In genomic region chr9:109730228-109730627, GRCh38 we compare ENCODE assay signal across 17 cellular contexts. TPM values are rescaled to one million over a fixed set of nuclear protein-coding genes. Genes with fewer than 3 reads are reported as not detected.
DNase-seq lines count a peak whose midpoint lies in the region; ATAC-seq, FAIRE-seq and TF ChIP-seq lines count a peak whose summit lies in the region.
"Had no signal": no experiment of that assay in that cellular context is flagged by ENCODE, and none has a peak within 500 bp of the region (broad histone marks: within the 10 kb centered on the region; RNA-seq: fewer than 3 reads in every experiment).

No MANE protein-coding gene starts in this region.

- H3K9me3 ChIP-seq in mammary epithelial cell (replicated peaks; ENCODE audit: insufficient read depth, low read length) (no peaks in the 10 kb centered on the region), small intestine (ENCODE audit: control insufficient read depth, low read depth) (no peaks in the 10 kb centered on the region)
- H3K9me3 ChIP-seq: adrenal gland, esophagus squamous epithelium, neutrophil had no signal

- ATAC-seq in left cardiac atrium, result no peak
- ATAC-seq: CD8-positive, alpha-beta T cell; Panc1 had no signal

- in situ Hi-C loops in mammary epithelial cell (cut with MboI; ENCODE audit: low sequenced_read_pairs in 2 of 2), result no loop called here

- WGBS in mammary epithelial cell (ENCODE audit: low coverage, missing lambda C conversion rate), result 0% methylated on average over 3 of the region's 3 CpGs
- WGBS in small intestine, 3 donors, result 17 to 51% (median 24%) methylated on average over 3 of the region's 3 CpGs

- H3K36me3 ChIP-seq in mammary epithelial cell (ENCODE audit: insufficient read depth, low read length), result no peaks in the 10 kb centered on the region
- no peaks in the 10 kb centered on the region for H3K36me3 ChIP-seq in small intestine (ENCODE audit: control insufficient read depth in 2 of 2, insufficient read depth in 2 of 2, low read length in 2 of 2)
- H3K36me3 ChIP-seq: adrenal gland, esophagus squamous epithelium, neutrophil had no signal

- H3K4me1 ChIP-seq in mammary epithelial cell (ENCODE audit: insufficient read depth, low read length) (peaks cover 25% of the 10 kb centered on the region), small intestine (ENCODE audit: control insufficient read depth in 2 of 2, insufficient read depth in 1 of 2, low read depth in 1 of 2, low read length in 1 of 2) (peaks cover 0 to 3% of the 10 kb centered on the region in 2 donors)
- H3K4me1 ChIP-seq: adrenal gland had no signal

- CTCF ChIA-PET in mammary epithelial cell (lab: Charles Lee; ENCODE audit: low non-redundant PET), result no interaction called here

- no peak overlapping the region for H3K27ac ChIP-seq in mammary epithelial cell (ENCODE audit: insufficient read depth, low read depth, low read length)
- H3K27ac ChIP-seq in small intestine (ENCODE audit: low read depth in 1 of 2, low read length in 1 of 2), result no peak overlapping the region
- H3K27ac ChIP-seq: adrenal gland, esophagus squamous epithelium, neutrophil had no signal

- H3K27me3 ChIP-seq in mammary epithelial cell (ENCODE audit: insufficient read depth, low read length) (peaks cover 2% of the 10 kb centered on the region), small intestine (ENCODE audit: control insufficient read depth in 2 of 2, insufficient read depth in 2 of 2, low read length in 2 of 2) (no peaks in the 10 kb centered on the region)
- H3K27me3 ChIP-seq: adrenal gland had no signal

- H3K79me2 ChIP-seq in mammary epithelial cell (ENCODE audit: insufficient read depth, low read length), result no peaks in the 10 kb centered on the region

- no TSS peak for BruUV-seq in mammary epithelial cell (replicated peaks; lab: Mats Ljungman, UMichigan)

- dilution Hi-C loops in mammary epithelial cell (cut with HindIII; ENCODE audit: low sequenced_read_pairs), result no loop called here

- no peak for FAIRE-seq in small intestine (lab: Jason Lieb, UNC)
- FAIRE-seq: colon had no signal

- H3K4me3 ChIP-seq in mammary epithelial cell (replicated peaks in 1 of 3; ENCODE audit: insufficient read depth in 1 of 3, low read depth in 2 of 3, low read length in 3 of 3), result no peak overlapping the region
- no peak overlapping the region for H3K4me3 ChIP-seq in small intestine (ENCODE audit: low read depth in 1 of 2, low read length in 2 of 2)
- H3K4me3 ChIP-seq: adrenal gland, esophagus squamous epithelium had no signal

- DNase-seq in HuH-7 (ENCODE audit: low spot score) (peak; percentile 17), NCI-H2107 (lab: John Stamatoyannopoulos, UW) (peak; percentile 39), mammary epithelial cell (peak; percentile 87), small intestine (peak; percentile 63), left cardiac atrium (no peak), posterior cingulate gyrus (no peak), islet precursor cell (no peak)
- DNase-seq: activated CD4-positive, alpha-beta T cell treated with anti-CD3 and anti-CD28 coated beads for 1 hour; CD8-positive, alpha-beta T cell; esophagus squamous epithelium; KBM-7; mesenchymal stem cell; stimulated activated naive CD4-positive, alpha-beta T cell treated with Interleukin-2 at 50 U/mL for 16 hours had no signal

- H3K4me2 ChIP-seq in mammary epithelial cell (ENCODE audit: insufficient read depth, low read depth, low read length), result peak overlapping the region; percentile 10

- TF ChIP-seq CTCF in mammary epithelial cell (conservative IDR thresholded peaks at IDR 0.05 in 1 of 2, IDR thresholded peaks at IDR 0.05 in 1 of 2; ENCODE audit: extremely low read depth in 1 of 2, insufficient read depth in 1 of 2, low read depth in 1 of 2, low read length in 2 of 2), result no peak

- no peaks in the 10 kb centered on the region for H4K20me1 ChIP-seq in mammary epithelial cell (ENCODE audit: insufficient read depth, low read length)

- intact Hi-C loops in mammary epithelial cell (cut with micrococcal nuclease), result loop anchor here (2.0 kb wide), 1 partner anchor 87 kb away; no protein-coding TSS in a partner anchor
- intact Hi-C loops in left cardiac atrium (cut with DNase I), result no loop called here
- intact Hi-C loops in posterior cingulate gyrus (cut with DNase I), result no loop called here

- H2AFZ ChIP-seq in mammary epithelial cell (ENCODE audit: low read depth, low read length), result no peak overlapping the region

- no peak overlapping the region for H3K9ac ChIP-seq in mammary epithelial cell (ENCODE audit: insufficient read depth, low read length)

RNA-seq across cellular contexts. Expression of gene PALM2AKAP2, which starts 49.8 kb away (rescaled TPM):
- total RNA-seq in mammary epithelial cell, result 10 to 100 TPM; 22.3 to 49.0 TPM
- 3.7 TPM for polyA plus RNA-seq in mammary epithelial cell
- 28.5 TPM for polyA minus RNA-seq in mammary epithelial cell
- under 1 TPM in 1 of 3 donors, not detected in 2; 0.81 TPM for polyA plus RNA-seq in small intestine
- total RNA-seq in left cardiac atrium, result 100 to 1,000 TPM in 1 of 2 donors, 10 to 100 TPM in 1; 97.6 to 102 TPM
- total RNA-seq: CD8-positive, alpha-beta T cell had no signal

Comparison
In these comparisons a context has a peak if more than half of its experiments do, and no peak if none do; other contexts are left out.
1. DNase-seq: peak in HuH-7 (single experiment), NCI-H2107 (single experiment), mammary epithelial cell (single experiment) and small intestine (single experiment); none in left cardiac atrium (single experiment), posterior cingulate gyrus (0 of 10) and islet precursor cell (single experiment).